In genomic region chr14:50070840-50071548, GRCh38 we compare ENCODE assay signal across 15 cellular contexts. TPM values are rescaled to one million over a fixed set of nuclear protein-coding genes. Genes with fewer than 3 reads are reported as not detected.
DNase-seq lines count a peak whose midpoint lies in the region; ATAC-seq and TF ChIP-seq lines count a peak whose summit lies in the region.
"Had no signal": no experiment of that assay in that cellular context is flagged by ENCODE, and none has a peak within 500 bp of the region (broad histone marks: within the 10 kb centered on the region; RNA-seq: fewer than 3 reads in every experiment).

No MANE protein-coding gene starts in this region.

- H2BK15ac ChIP-seq in mesendoderm (replicated peaks; ENCODE audit: low read depth), result no peak overlapping the region

- no peaks in the 10 kb centered on the region for H4K20me1 ChIP-seq in GM23338 (replicated peaks; ENCODE audit: insufficient read depth)

- BruUV-seq in MCF 10A (replicated peaks; lab: Mats Ljungman, UMichigan), result no TSS peak

- no peak for DNase-seq in stimulated activated naive CD8-positive, alpha-beta T cell treated with anti-CD3 and anti-CD28 coated beads, Interleukin-15, Interleukin-2, amounts not matched to agents 100 U/mL and 50 U/mL, for 24 hours
- DNase-seq in MV-4-11 (lab: John Stamatoyannopoulos, UW) (peak; percentile 52), GM10248 (ENCODE audit: extremely low spot score) (no peak), mesendoderm (no peak), MCF 10A (ENCODE audit: unreplicated experiment) (no peak), GM23338 (ENCODE audit: low spot score) (no peak)
- DNase-seq: activated naive CD8-positive, alpha-beta T cell treated with anti-CD3 and anti-CD28 coated beads, Interleukin-2, amount 10 ng/mL, durations not matched to agents 7 days and 5 days; Karpas-422; NCI-H1436; NCI-H345; T-cell had no signal

- no peak overlapping the region for H2BK5ac ChIP-seq in mesendoderm (ENCODE audit: low read length)

- POLR2A ChIA-PET in GM10248 (lab: Yijun Ruan, JAX) (interaction anchor here (0.6 to 1.7 kb wide), 2 partner anchors 11 to 465 kb away, joined by 4 to 5 read pairs; no protein-coding TSS in a partner anchor), MCF 10A (lab: Yijun Ruan, JAX) (interaction anchor here (0.6 to 1.6 kb wide), 5 partner anchors 9 to 120 kb away, joined by 3 to 4 read pairs (median 3); no protein-coding TSS in a partner anchor)

- H2BK120ac ChIP-seq in mesendoderm (ENCODE audit: low read depth, low read length), result no peak overlapping the region

- TF ChIP-seq CTCF in GM10248 (IDR thresholded peaks at IDR 0.05; ENCODE audit: control extremely low read depth, extremely low read depth, low read depth, missing control alignments) (no peak), MCF 10A (IDR thresholded peaks at IDR 0.05; ENCODE audit: unreplicated experiment) (no peak), GM23338 (conservative IDR thresholded peaks at IDR 0.05; ENCODE audit: low read depth in 2 of 2) (no peak)

- no peaks in the 10 kb centered on the region for H3K4me1 ChIP-seq in mesendoderm (ENCODE audit: control insufficient read depth, low read depth, low read length)
- H3K4me1 ChIP-seq in GM23338 (ENCODE audit: insufficient read depth), result no peaks in the 10 kb centered on the region

- H3K9me3 Mint-ChIP-seq in stimulated activated naive CD8-positive, alpha-beta T cell treated with anti-CD3 and anti-CD28 coated beads, Interleukin-15, Interleukin-2, amounts not matched to agents 100 ng/mL and 50 ng/mL, for 24 hours, result peaks cover 3% of the 10 kb centered on the region
- H3K9me3 Mint-ChIP-seq in dendritic cell treated with granulocyte-macrophage colony-stimulating factor and Interleukin-4, amounts not matched to agents 40 ng/mL and 50 ng/mL, for 4 days, result no peaks in the 10 kb centered on the region
- no peaks in the 10 kb centered on the region for H3K9me3 Mint-ChIP-seq in MCF 10A (ENCODE audit: unreplicated experiment)
- H3K9me3 Mint-ChIP-seq in GM23338, result no peaks in the 10 kb centered on the region
- H3K9me3 Mint-ChIP-seq: T-cell had no signal

- H3K4me2 ChIP-seq in mesendoderm (ENCODE audit: low read length) (no peak overlapping the region), GM23338 (no peak overlapping the region)

- H3K9ac ChIP-seq in mesendoderm (ENCODE audit: low read length), result no peak overlapping the region

- no CpG with 5 or more reads among the region's 13 CpGs for WGBS in mesendoderm (ENCODE audit: extremely low coverage, insufficient coverage, low lambda C conversion rate)

- H2AK5ac ChIP-seq in mesendoderm (ENCODE audit: low read length), result no peak overlapping the region

- no peak overlapping the region for H4K8ac ChIP-seq in mesendoderm (ENCODE audit: low read depth, low read length)

- H4K5ac ChIP-seq in mesendoderm (ENCODE audit: low read length), result no peak overlapping the region

- H3K56ac ChIP-seq in mesendoderm (ENCODE audit: low read length), result no peak overlapping the region

- H3F3A ChIP-seq in GM23338 (replicated peaks; ENCODE audit: low read depth), result no peaks in the 10 kb centered on the region

- intact Hi-C loops in dendritic cell treated with granulocyte-macrophage colony-stimulating factor and Interleukin-4, amounts not matched to agents 40 ng/mL and 50 ng/mL, for 4 days (cut with micrococcal nuclease), result no loop called here
- intact Hi-C loops in MCF 10A (cut with micrococcal nuclease), result no loop called here

- H3K27me3 ChIP-seq in mesendoderm (ENCODE audit: insufficient read depth, low read length, poor library complexity), result no peaks in the 10 kb centered on the region
- H3K27me3 ChIP-seq in GM23338 (ENCODE audit: insufficient read depth), result no peaks in the 10 kb centered on the region

- H3K4me3 ChIP-seq in mesendoderm (ENCODE audit: low read length), result no peak overlapping the region
- H3K4me3 ChIP-seq in GM23338, result no peak overlapping the region
- H3K4me3 ChIP-seq: lung had no signal

- no peak overlapping the region for H3K23ac ChIP-seq in mesendoderm (ENCODE audit: low read length)

- no peak overlapping the region for H3K18ac ChIP-seq in mesendoderm (ENCODE audit: low read length)

- CTCF ChIA-PET in GM10248 (lab: Yijun Ruan, JAX) (interaction anchor here (0.9 to 4.5 kb wide), 11 partner anchors 9 to 437 kb away, joined by 3 to 28 read pairs (median 3); partner anchors contain the start of gene NEMF), MCF 10A (lab: Yijun Ruan, JAX) (no interaction called here)

- no peaks in the 10 kb centered on the region for H3K79me1 ChIP-seq in mesendoderm (ENCODE audit: low read length)

- peak overlapping the region; percentile 5 for H3K27ac Mint-ChIP-seq in stimulated activated naive CD8-positive, alpha-beta T cell treated with anti-CD3 and anti-CD28 coated beads, Interleukin-15, Interleukin-2, amounts not matched to agents 100 ng/mL and 50 ng/mL, for 24 hours
- H3K27ac Mint-ChIP-seq in dendritic cell treated with granulocyte-macrophage colony-stimulating factor and Interleukin-4, amounts not matched to agents 40 ng/mL and 50 ng/mL, for 4 days, result peak overlapping the region; percentile 37
- H3K27ac Mint-ChIP-seq in MCF 10A (ENCODE audit: low read depth, unreplicated experiment) (no peak overlapping the region), GM23338 (no peak overlapping the region)

- no peak overlapping the region for H3K27ac ChIP-seq in mesendoderm (ENCODE audit: low read depth, low read length)
- no peak overlapping the region for H3K27ac ChIP-seq in GM23338 (ENCODE audit: low read depth)
- H3K27ac ChIP-seq: VCaP had no signal

- ATAC-seq in stimulated activated naive CD8-positive, alpha-beta T cell treated with anti-CD3 and anti-CD28 coated beads, Interleukin-15, Interleukin-2, amounts not matched to agents 100 U/mL and 50 U/mL, for 24 hours, result no peak
- ATAC-seq in GM23338, result no peak
- ATAC-seq: T-cell had no signal

- H3K36me3 Mint-ChIP-seq in stimulated activated naive CD8-positive, alpha-beta T cell treated with anti-CD3 and anti-CD28 coated beads, Interleukin-15, Interleukin-2, amounts not matched to agents 100 ng/mL and 50 ng/mL, for 24 hours (ENCODE audit: low read depth), result peaks cover 29% of the 10 kb centered on the region
- H3K36me3 Mint-ChIP-seq in dendritic cell treated with granulocyte-macrophage colony-stimulating factor and Interleukin-4, amounts not matched to agents 40 ng/mL and 50 ng/mL, for 4 days (ENCODE audit: low read depth), result no peaks in the 10 kb centered on the region
- H3K36me3 Mint-ChIP-seq in MCF 10A (ENCODE audit: insufficient read depth, unreplicated experiment), result peaks cover 4% of the 10 kb centered on the region
- H3K36me3 Mint-ChIP-seq in GM23338 (ENCODE audit: low read depth), result no peaks in the 10 kb centered on the region

- peaks cover 77% of the 10 kb centered on the region for H3K4me1 Mint-ChIP-seq in stimulated activated naive CD8-positive, alpha-beta T cell treated with anti-CD3 and anti-CD28 coated beads, Interleukin-15, Interleukin-2, amounts not matched to agents 100 ng/mL and 50 ng/mL, for 24 hours (ENCODE audit: low read depth)
- peaks cover 23% of the 10 kb centered on the region for H3K4me1 Mint-ChIP-seq in dendritic cell treated with granulocyte-macrophage colony-stimulating factor and Interleukin-4, amounts not matched to agents 40 ng/mL and 50 ng/mL, for 4 days (ENCODE audit: low read depth)
- H3K4me1 Mint-ChIP-seq in MCF 10A (ENCODE audit: insufficient read depth, unreplicated experiment), result peaks cover 13% of the 10 kb centered on the region
- peaks cover 8% of the 10 kb centered on the region; the same call in 2 of the 3 replicates for H3K4me1 Mint-ChIP-seq in GM23338

- H3K79me2 ChIP-seq in mesendoderm (ENCODE audit: control insufficient read depth, insufficient read depth, low read length), result no peaks in the 10 kb centered on the region
- no peaks in the 10 kb centered on the region for H3K79me2 ChIP-seq in GM23338 (replicated peaks; ENCODE audit: insufficient read depth)

- no peak overlapping the region for H2AFZ ChIP-seq in GM23338

- H3K27me3 Mint-ChIP-seq in stimulated activated naive CD8-positive, alpha-beta T cell treated with anti-CD3 and anti-CD28 coated beads, Interleukin-15, Interleukin-2, amounts not matched to agents 100 ng/mL and 50 ng/mL, for 24 hours, result no peaks in the 10 kb centered on the region
- no peaks in the 10 kb centered on the region for H3K27me3 Mint-ChIP-seq in dendritic cell treated with granulocyte-macrophage colony-stimulating factor and Interleukin-4, amounts not matched to agents 40 ng/mL and 50 ng/mL, for 4 days
- no peaks in the 10 kb centered on the region for H3K27me3 Mint-ChIP-seq in MCF 10A (ENCODE audit: insufficient read depth, unreplicated experiment)
- H3K27me3 Mint-ChIP-seq in GM23338 (ENCODE audit: insufficient read depth, low read depth, poor library complexity), result peaks cover 1% of the 10 kb centered on the region
- H3K27me3 Mint-ChIP-seq: activated naive CD8-positive, alpha-beta T cell treated with anti-CD3 and anti-CD28 coated beads, Interleukin-2, amount 10 ng/mL, durations not matched to agents 7 days and 5 days; T-cell had no signal

- H3K4me3 Mint-ChIP-seq in stimulated activated naive CD8-positive, alpha-beta T cell treated with anti-CD3 and anti-CD28 coated beads, Interleukin-15, Interleukin-2, amounts not matched to agents 100 ng/mL and 50 ng/mL, for 24 hours, result no peak overlapping the region
- no peak overlapping the region for H3K4me3 Mint-ChIP-seq in dendritic cell treated with granulocyte-macrophage colony-stimulating factor and Interleukin-4, amounts not matched to agents 40 ng/mL and 50 ng/mL, for 4 days
- H3K4me3 Mint-ChIP-seq in MCF 10A (ENCODE audit: unreplicated experiment) (no peak overlapping the region), GM23338 (no peak overlapping the region)
- H3K4me3 Mint-ChIP-seq: activated naive CD8-positive, alpha-beta T cell treated with anti-CD3 and anti-CD28 coated beads, Interleukin-2, amount 10 ng/mL, durations not matched to agents 7 days and 5 days; T-cell had no signal

- no peaks in the 10 kb centered on the region for H3K9me2 ChIP-seq in GM23338 (ENCODE audit: insufficient read depth)

- no peaks in the 10 kb centered on the region for H3K36me3 ChIP-seq in mesendoderm (ENCODE audit: control insufficient read depth, insufficient read depth, low read length)
- H3K36me3 ChIP-seq in GM23338 (ENCODE audit: insufficient read depth), result no peaks in the 10 kb centered on the region

- no peak overlapping the region for H3K4ac ChIP-seq in mesendoderm (ENCODE audit: low read depth, low read length)

TF ChIP-seq in GM23338, 12 proteins besides CTCF, POLR2A, EP300 and RAD21:
- TF ChIP-seq STAT1 (IDR thresholded peaks at IDR 0.05; ENCODE audit: unreplicated experiment) (no peak), EZH2 (IDR thresholded peaks at IDR 0.05; ENCODE audit: low read depth, unreplicated experiment) (no peak), ZNF331 (CRISPR knock-in tag; IDR thresholded peaks at IDR 0.05; ENCODE audit: low read depth) (no peak)
TF ChIP-seq in GM23338: peak in this region for 0.

RNA-seq across cellular contexts. Expression of gene VCPKMT, which starts 45.4 kb away (rescaled TPM):
- polyA plus RNA-seq in mesendoderm (2013, experiment 1 of 2), result 10.7 TPM
- polyA plus RNA-seq in mesendoderm (2013, experiment 2 of 2), result 10.7 TPM
- total RNA-seq in MCF 10A (2022), result 7.2 and 10.4 TPM in 2 replicates
- total RNA-seq in GM23338 (2014; rRNA removed; shearing (Covaris generic)), result 8.0 and 12.3 TPM in 2 replicates
- 12.6 and 15.8 TPM in 2 replicates for polyA plus RNA-seq in GM23338 (2016; fragmentation: Nextera tagmentation; extraction: Ambion mirVana)

Comparison
In these comparisons a context has a peak if more than half of its experiments do, and no peak if none do; other contexts are left out.
1. H3K27ac Mint-ChIP-seq: peak in stimulated activated naive CD8-positive, alpha-beta T cell treated with anti-CD3 and anti-CD28 coated beads, Interleukin-15, Interleukin-2, amounts not matched to agents 100 ng/mL and 50 ng/mL, for 24 hours (single experiment) and dendritic cell treated with granulocyte-macrophage colony-stimulating factor and Interleukin-4, amounts not matched to agents 40 ng/mL and 50 ng/mL, for 4 days (single experiment); none in MCF 10A (single experiment) and GM23338 (single experiment).